ENCODE assay signal across 9 cellular contexts in genomic region chr12:117685115-117685926, GRCh38.
DNase-seq lines count a peak whose midpoint lies in the region; ATAC-seq, FAIRE-seq and TF ChIP-seq lines count a peak whose summit lies in the region.
"Had no signal": no experiment of that assay in that cellular context is flagged by ENCODE, and none has a peak within 500 bp of the region (broad histone marks: within the 10 kb centered on the region; RNA-seq: fewer than 3 reads in every experiment).

No MANE protein-coding gene starts in this region.

- H3K9me3 Mint-ChIP-seq in endodermal cell, result no peaks in the 10 kb centered on the region

- no peak overlapping the region for H3K9ac ChIP-seq in endodermal cell (ENCODE audit: extremely low read depth, low read length, poor library complexity, severe bottlenecking)

- no peaks in the 10 kb centered on the region for H3K27me3 ChIP-seq in endodermal cell (ENCODE audit: control insufficient read depth, insufficient read depth, low read length, poor library complexity, severe bottlenecking)

- no peaks in the 10 kb centered on the region for H3K36me3 ChIP-seq in endodermal cell (ENCODE audit: control insufficient read depth, insufficient read depth, low read length)

- no peak overlapping the region for H3K27ac ChIP-seq in endodermal cell (ENCODE audit: low read depth, low read length)

- ATAC-seq in omental fat pad (ENCODE audit: low FRiP score), result peak; percentile 63
- ATAC-seq in HG03108 (IDR thresholded peaks at IDR 0.05; ENCODE audit: unreplicated experiment), result no peak
- no peak for ATAC-seq in GM19463 (IDR thresholded peaks at IDR 0.05; ENCODE audit: unreplicated experiment)

- no peaks in the 10 kb centered on the region for H3K36me3 Mint-ChIP-seq in endodermal cell (ENCODE audit: low read depth)

- peak overlapping the region; percentile 89 for H3K27ac Mint-ChIP-seq in endodermal cell

- H3K4me1 Mint-ChIP-seq in endodermal cell, result peaks cover 10% of the 10 kb centered on the region

- no peaks in the 10 kb centered on the region for H3K27me3 Mint-ChIP-seq in endodermal cell (ENCODE audit: insufficient read depth)

- H3K9me3 ChIP-seq in endodermal cell (ENCODE audit: control insufficient read depth, low read length), result no peaks in the 10 kb centered on the region

- WGBS in endodermal cell (ENCODE audit: insufficient coverage in 1 of 2, insufficient read length in 1 of 2), 2 experiments, result 88 to 94% methylated on average over 6 to 13 of the region's 13 CpGs

- H3K4me3 Mint-ChIP-seq in endodermal cell, result no peak overlapping the region

- TF ChIP-seq CTCF in endodermal cell (conservative IDR thresholded peaks at IDR 0.05) (peak; percentile 46), omental fat pad (IDR thresholded peaks at IDR 0.05) (no peak)

- peaks cover 2% of the 10 kb centered on the region for H3K4me1 ChIP-seq in endodermal cell (ENCODE audit: control insufficient read depth, insufficient read depth, low read length)

- no peak for FAIRE-seq in GM19239 (lab: Jason Lieb, UNC)

- DNase-seq in DMS153 treated with DMSO at 0.1 percent for 48 hours (lab: John Stamatoyannopoulos, UW; ENCODE audit: unreplicated experiment) (peak; percentile 59), NCI-H2227 (lab: John Stamatoyannopoulos, UW; ENCODE audit: unreplicated experiment) (peak; percentile 36), endodermal cell (peak; percentile 97), omental fat pad (ENCODE audit: low spot score) (no peak), putamen (ENCODE audit: low spot score) (no peak), GM19239 (ENCODE audit: insufficient read length, low spot score) (no peak)
- DNase-seq: activated CD4-positive, CD25-positive, alpha-beta regulatory T cell had no signal

- no peak overlapping the region for H3K4me3 ChIP-seq in endodermal cell (ENCODE audit: low read length)

Comparison
In these comparisons a context has a peak if more than half of its experiments do, and no peak if none do; other contexts are left out.
1. DNase-seq: peak in DMS153 treated with DMSO at 0.1 percent for 48 hours (single experiment), NCI-H2227 (single experiment) and endodermal cell (single experiment); none in omental fat pad (single experiment), putamen (single experiment) and GM19239 (single experiment).